ENCODE assay signal across 1 cellular context in genomic region chr5:175469916-175470315, GRCh38.
TF ChIP-seq lines count a peak whose summit lies in the region.

No MANE protein-coding gene starts in this region.

TF ChIP-seq in H1, 55 proteins besides CTCF, POLR2A, EP300 and RAD21:
- TF ChIP-seq BRCA1 (IDR thresholded peaks at IDR 0.05; ENCODE audit: low read depth, low read length) (no peak), RNF2 (IDR thresholded peaks at IDR 0.05; ENCODE audit: borderline replicate concordance, low read depth, low read length, missing control alignments, poor library complexity, severe bottlenecking) (no peak), RXRA (IDR thresholded peaks at IDR 0.05; ENCODE audit: insufficient read depth, low read depth, low read length) (no peak), SIN3A (conservative IDR thresholded peaks at IDR 0.05 in 1 of 2, IDR thresholded peaks at IDR 0.05 in 1 of 2; ENCODE audit: low read depth in 1 of 2, low read length in 2 of 2) (no peak), SP1 (IDR thresholded peaks at IDR 0.05; ENCODE audit: low read depth, low read length) (no peak), JUN (IDR thresholded peaks at IDR 0.05; ENCODE audit: low read depth, low read length) (no peak), RBBP5 (IDR thresholded peaks at IDR 0.05; ENCODE audit: borderline replicate concordance, low read depth, low read length) (no peak), SIRT6 (IDR thresholded peaks at IDR 0.05; ENCODE audit: low read length) (no peak), EGR1 (IDR thresholded peaks at IDR 0.05; ENCODE audit: borderline replicate concordance, low read depth, low read length) (no peak), FOSL1 (IDR thresholded peaks at IDR 0.05; ENCODE audit: insufficient read depth, low read depth, low read length) (no peak), TBP (IDR thresholded peaks at IDR 0.05; ENCODE audit: low read depth, low read length) (no peak), KDM1A (IDR thresholded peaks at IDR 0.05; ENCODE audit: borderline replicate concordance, low read length) (no peak), CHD1 (IDR thresholded peaks at IDR 0.05; ENCODE audit: low read depth, low read length) (no peak), GABPA (IDR thresholded peaks at IDR 0.05; ENCODE audit: borderline replicate concordance, insufficient read depth, low read length) (no peak)
- TF ChIP-seq, protein P1, sequence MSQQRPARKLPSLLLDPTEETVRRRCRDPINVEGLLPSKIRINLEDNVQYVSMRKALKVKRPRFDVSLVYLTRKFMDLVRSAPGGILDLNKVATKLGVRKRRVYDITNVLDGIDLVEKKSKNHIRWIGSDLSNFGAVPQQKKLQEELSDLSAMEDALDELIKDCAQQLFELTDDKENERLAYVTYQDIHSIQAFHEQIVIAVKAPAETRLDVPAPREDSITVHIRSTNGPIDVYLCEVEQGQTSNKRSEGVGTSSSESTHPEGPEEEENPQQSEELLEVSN (IDR thresholded peaks at IDR 0.05): no peak
